Comparison of ENCODE assay signal across 15 cellular contexts in the genomic region with DNA sequence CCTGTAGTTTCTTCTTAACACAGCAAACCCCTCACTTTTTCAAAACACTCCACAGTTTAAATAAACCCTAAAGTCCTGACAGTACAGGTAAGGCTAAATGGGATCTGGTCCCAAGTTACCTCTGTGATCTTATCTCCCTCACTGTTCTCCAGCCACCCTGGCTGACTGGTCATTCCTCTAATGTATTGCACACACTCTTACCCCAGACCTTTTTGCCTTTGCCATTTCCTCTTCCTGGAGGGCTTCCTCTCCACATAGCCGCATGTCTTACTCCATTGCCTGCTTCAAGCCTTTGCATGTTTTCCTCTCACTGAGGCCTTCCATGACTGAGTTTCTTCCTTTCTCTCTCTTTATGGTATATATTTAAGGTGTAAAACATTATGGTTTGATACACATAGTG.
"Had no signal": no experiment of that assay in that cellular context is flagged by ENCODE, and none has a peak within 500 bp of the region (broad histone marks: within the 10 kb centered on the region; RNA-seq: fewer than 3 reads in every experiment).

No MANE protein-coding gene starts in this region.

- H3K9me3 ChIP-seq: adrenal gland had no signal

- H3K27ac ChIP-seq: adrenal gland, foreskin keratinocyte, hepatocyte, WERI-Rb-1 had no signal

- H2AFZ ChIP-seq: hepatocyte had no signal

- ATAC-seq: activated naive CD4-positive, alpha-beta T cell treated with anti-CD3 and anti-CD28 coated beads, Interleukin-2, amount 50 U/mL, for 72 hours; activated T-cell treated with anti-CD3 and anti-CD28 coated beads, Interleukin-2, amount 50 U/mL, for 72 hours; foreskin keratinocyte; left lobe of liver had no signal

- H3K27me3 ChIP-seq: adrenal gland, foreskin keratinocyte, hepatocyte had no signal

- H3K4me1 ChIP-seq: adrenal gland had no signal

- H3K4me3 ChIP-seq: adrenal gland, hepatocyte, lung had no signal

- H3K36me3 ChIP-seq: adrenal gland, WERI-Rb-1 had no signal

- H3K4me2 ChIP-seq: hepatocyte had no signal

- H3K79me2 ChIP-seq: hepatocyte had no signal

- DNase-seq: activated CD4-positive, alpha-beta T cell treated with anti-CD3 and anti-CD28 coated beads, Interleukin-2, amount 50 U/mL, for 4 hours; activated gamma-delta T cell; activated T-cell treated with anti-CD3 and anti-CD28 coated beads, Interleukin-2, amount 50 U/mL, for 72 hours; adrenal gland; effector memory CD4-positive, alpha-beta T cell; foreskin keratinocyte; nephron progenitor cell; stimulated activated CD4-positive, alpha-beta T cell treated with anti-CD3 and anti-CD28 coated beads, Interleukin-1b, Interleukin-23, amount 100 ng/mL, for 48 hours; stimulated activated CD8-positive, alpha-beta memory T cell treated with anti-CD3 and anti-CD28 coated beads, Interleukin-4, amount 100 ng/mL, for 48 hours; stimulated activated naive CD4-positive, alpha-beta T cell; WERI-Rb-1 had no signal
